ENCODE assay signal across 1 cellular context in the genomic region with DNA sequence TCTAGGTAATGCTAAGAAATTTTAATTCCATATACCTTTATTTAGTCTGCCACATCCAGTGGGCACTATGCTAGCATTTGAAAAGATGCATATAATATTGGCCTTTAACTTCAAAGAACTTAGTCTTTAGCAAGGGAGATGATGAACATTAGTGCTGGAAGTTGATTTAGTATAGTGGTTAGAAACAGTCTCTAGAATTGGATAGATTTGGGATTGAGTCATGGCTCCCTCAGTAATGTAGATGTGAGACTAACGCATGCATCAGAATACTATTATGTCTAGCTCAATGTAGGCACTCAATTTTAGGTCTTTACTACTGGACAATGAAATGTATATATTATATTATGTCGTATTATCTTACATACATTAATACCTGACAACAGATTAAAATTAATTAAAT.
TF ChIP-seq lines count a peak whose summit lies in the region.

No MANE protein-coding gene starts in this region.

TF ChIP-seq in SK-N-SH, 30 proteins besides CTCF, POLR2A, EP300 and RAD21 (continued from another document):
- TF ChIP-seq, protein P1, sequence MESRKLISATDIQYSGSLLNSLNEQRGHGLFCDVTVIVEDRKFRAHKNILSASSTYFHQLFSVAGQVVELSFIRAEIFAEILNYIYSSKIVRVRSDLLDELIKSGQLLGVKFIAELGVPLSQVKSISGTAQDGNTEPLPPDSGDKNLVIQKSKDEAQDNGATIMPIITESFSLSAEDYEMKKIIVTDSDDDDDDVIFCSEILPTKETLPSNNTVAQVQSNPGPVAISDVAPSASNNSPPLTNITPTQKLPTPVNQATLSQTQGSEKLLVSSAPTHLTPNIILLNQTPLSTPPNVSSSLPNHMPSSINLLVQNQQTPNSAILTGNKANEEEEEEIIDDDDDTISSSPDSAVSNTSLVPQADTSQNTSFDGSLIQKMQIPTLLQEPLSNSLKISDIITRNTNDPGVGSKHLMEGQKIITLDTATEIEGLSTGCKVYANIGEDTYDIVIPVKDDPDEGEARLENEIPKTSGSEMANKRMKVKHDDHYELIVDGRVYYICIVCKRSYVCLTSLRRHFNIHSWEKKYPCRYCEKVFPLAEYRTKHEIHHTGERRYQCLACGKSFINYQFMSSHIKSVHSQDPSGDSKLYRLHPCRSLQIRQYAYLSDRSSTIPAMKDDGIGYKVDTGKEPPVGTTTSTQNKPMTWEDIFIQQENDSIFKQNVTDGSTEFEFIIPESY (IDR thresholded peaks at IDR 0.05; ENCODE audit: borderline replicate concordance, low read depth): no peak
